In genomic region chr17:81002013-81002384, GRCh38 we compare ENCODE assay signal across 1 cellular context.
TF ChIP-seq lines count a peak whose summit lies in the region.

No MANE protein-coding gene starts in this region.

TF ChIP-seq in K562, 482 proteins besides CTCF, POLR2A, EP300 and RAD21:
- peak; percentile 44; the same call in 1 of the 2 replicates for TF ChIP-seq ZBTB7A (IDR thresholded peaks at IDR 0.05; ENCODE audit: borderline replicate concordance, control insufficient read depth, low read depth, low read length)
- no peak for TF ChIP-seq ZNF354B (CRISPR knock-in tag; IDR thresholded peaks at IDR 0.05)
- no peak for TF ChIP-seq ZKSCAN8 (CRISPR knock-in tag; IDR thresholded peaks at IDR 0.05)
